16 cellular contexts compared by ENCODE assay signal in the genomic region with DNA sequence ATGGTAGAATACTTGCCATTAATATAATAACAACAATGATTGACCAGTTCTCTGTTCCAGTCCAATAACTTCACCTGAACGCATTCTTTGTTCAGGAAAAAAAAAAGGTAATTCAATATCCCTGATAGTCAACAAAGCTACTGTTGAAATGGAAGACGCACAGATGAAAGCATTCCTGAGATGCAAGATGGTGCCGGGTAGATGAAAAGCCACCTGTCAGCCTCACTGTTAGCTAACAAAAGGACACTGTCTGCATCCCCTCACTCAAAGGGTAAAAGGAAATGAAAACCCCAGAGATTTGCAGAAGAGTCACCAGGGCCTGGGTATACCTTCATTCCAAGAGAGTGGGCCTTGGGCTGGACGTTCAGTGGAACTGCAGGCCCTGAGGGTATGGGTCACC.
"Had no signal": no experiment of that assay in that cellular context is flagged by ENCODE, and none has a peak within 500 bp of the region (broad histone marks: within the 10 kb centered on the region; RNA-seq: fewer than 3 reads in every experiment).

No MANE protein-coding gene starts in this region.

- H3K9me3 Mint-ChIP-seq: activated T-helper 17 cell treated with anti-CD3 and anti-CD28 coated beads, Interleukin-2, amount 50 U/mL, for 72 hours; nephron had no signal

- ATAC-seq: activated T-helper 17 cell treated with anti-CD3 and anti-CD28 coated beads, Interleukin-2, amount 50 U/mL, for 72 hours; gastroesophageal sphincter; left ventricle myocardium superior had no signal

- H3K4me1 Mint-ChIP-seq: activated T-helper 17 cell treated with anti-CD3 and anti-CD28 coated beads, Interleukin-2, amount 50 U/mL, for 72 hours; nephron had no signal

- H3K27me3 Mint-ChIP-seq: activated T-helper 17 cell treated with anti-CD3 and anti-CD28 coated beads, Interleukin-2, amount 50 U/mL, for 72 hours had no signal

- DNase-seq: activated CD4-positive, alpha-beta T cell treated with anti-CD3 and anti-CD28 coated beads, Interleukin-2, amount 50 U/mL, for 1 hour; activated naive CD4-positive, alpha-beta T cell treated with anti-CD3 and anti-CD28 coated beads, Interleukin-2, amount 50 U/mL, for 16 hours; activated T-cell treated with anti-CD3 and anti-CD28 coated beads for 4 hours; adrenal gland; caudate nucleus; colonic mucosa; effector CD4-positive, alpha-beta T cell; kidney; left ventricle myocardium superior; mesenchymal stem cell; stimulated activated CD4-positive, alpha-beta T cell treated with anti-CD3 and anti-CD28 coated beads, Interleukin-12 subunit alpha, Interleukin-12 subunit beta, amount 100 ng/mL, for 4 hours; stimulated activated naive CD4-positive, alpha-beta T cell; trophoblast cell had no signal

- H3K27ac Mint-ChIP-seq: activated T-helper 17 cell treated with anti-CD3 and anti-CD28 coated beads, Interleukin-2, amount 50 U/mL, for 72 hours had no signal

- H3K4me3 Mint-ChIP-seq: activated T-helper 17 cell treated with anti-CD3 and anti-CD28 coated beads, Interleukin-2, amount 50 U/mL, for 72 hours; nephron had no signal
